Comparison of ENCODE assay signal across 8 cellular contexts in the genomic region with DNA sequence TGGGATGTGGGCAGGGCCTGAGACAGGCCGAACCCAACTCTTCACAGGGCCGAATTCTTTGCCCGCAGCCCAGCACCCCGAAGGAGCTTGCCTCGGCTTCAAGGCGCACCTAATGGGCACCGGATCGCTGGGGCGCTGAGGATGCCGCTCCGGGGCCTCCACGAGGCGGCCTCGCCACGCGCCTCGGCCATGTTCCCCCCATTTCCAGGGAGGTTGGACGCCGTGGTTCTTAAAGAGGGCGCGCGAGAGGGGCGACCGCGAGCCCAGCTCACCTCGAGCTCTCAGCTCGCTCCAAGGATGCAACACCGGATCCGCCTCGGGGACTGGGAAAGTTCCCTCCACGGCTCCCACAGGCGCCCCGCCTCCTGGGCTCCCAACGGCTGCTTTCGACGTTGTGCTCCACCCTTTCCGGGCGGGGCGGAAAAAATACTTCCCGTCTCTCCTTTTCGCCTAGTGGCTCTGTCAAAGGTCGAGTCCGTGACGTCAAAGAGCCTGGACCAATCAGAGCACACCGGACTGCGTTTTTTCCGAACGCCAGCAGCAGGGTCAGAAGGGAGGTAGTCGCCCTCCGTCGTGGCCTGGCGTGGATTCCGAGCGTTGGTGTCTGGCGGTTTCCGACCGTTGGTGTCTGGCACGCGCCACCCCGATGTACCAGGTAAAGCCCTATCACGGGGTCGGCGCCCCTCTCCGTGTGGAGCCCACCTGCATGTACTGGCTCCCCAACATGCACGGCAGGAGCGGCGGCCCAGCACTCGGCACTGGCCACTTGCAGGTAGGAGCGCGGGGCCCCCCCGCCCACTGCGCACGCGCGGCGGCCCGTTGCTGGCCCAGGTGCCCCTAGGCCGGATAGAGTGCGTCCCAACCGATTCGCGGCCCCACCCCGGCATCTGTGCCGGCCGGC. TPM values are rescaled to one million over a fixed set of nuclear protein-coding genes. Genes with fewer than 3 reads are reported as not detected.
A peak's percentile ranks its signal among the peaks of the same experiment; 100 is the strongest.
DNase-seq lines count a peak whose midpoint lies in the region; ATAC-seq, FAIRE-seq and TF ChIP-seq lines count a peak whose summit lies in the region.
"Not testable (repeated sequence)": the region's sequence is repeated elsewhere in the genome, so short reads cannot be mapped to it uniquely, and the experiment has no call there.

No MANE protein-coding gene starts in this region.

- not testable (repeated sequence) for H3K9me3 Mint-ChIP-seq in central memory CD8-positive, alpha-beta T cell

- not testable (repeated sequence) for H3K27me3 Mint-ChIP-seq in central memory CD8-positive, alpha-beta T cell

- H3K27ac Mint-ChIP-seq in central memory CD8-positive, alpha-beta T cell (ENCODE audit: low read depth), result peak overlapping the region; percentile 89

- H3K9me1 ChIP-seq in keratinocyte (ENCODE audit: control insufficient read depth, extremely low read depth, insufficient read depth, low read length), result not testable (repeated sequence)

- FAIRE-seq in keratinocyte (lab: Jason Lieb, UNC), result not testable (repeated sequence)

- not testable (repeated sequence) for H3K4me1 Mint-ChIP-seq in central memory CD8-positive, alpha-beta T cell

- H3K4me3 ChIP-seq in keratinocyte (ENCODE audit: control insufficient read depth in 2 of 3, extremely low read depth in 1 of 3, insufficient read depth in 2 of 3, low read depth in 1 of 3, low read length in 3 of 3), result peak overlapping the region; percentile 59 to 73 (median 62)

- H3K9ac ChIP-seq in keratinocyte (ENCODE audit: control insufficient read depth, extremely low read depth, insufficient read depth, low read length), result peak overlapping the region; percentile 81

- DNase-seq in AG09319 (ENCODE audit: extremely low read depth, low read depth), result peak; percentile 71
- peak; percentile 87 for DNase-seq in NCI-H345 treated with DMSO at 0.1 percent for 48 hours (lab: John Stamatoyannopoulos, UW; ENCODE audit: unreplicated experiment)
- peak; percentile 77 for DNase-seq in activated CD4-positive, CD25-positive, alpha-beta regulatory T cell treated with anti-CD3 and anti-CD28 coated beads, Interleukin-2, amount 50 U/mL, for 16 hours (ENCODE audit: low read depth, low spot score)
- peak; percentile 71 to 75 for DNase-seq in central memory CD8-positive, alpha-beta T cell (ENCODE audit: low spot score in 2 of 2)
- peak; percentile 81 for DNase-seq in keratinocyte (ENCODE audit: low read depth, low spot score)
- peak; percentile 69 to 83 (median 81) for DNase-seq in stimulated activated CD4-positive, alpha-beta T cell treated with anti-CD3 and anti-CD28 coated beads, Interleukin-12 subunit alpha, Interleukin-12 subunit beta, amount 100 ng/mL, for 48 hours (ENCODE audit: low read depth in 2 of 3, low spot score in 1 of 3)

- H3K4me3 Mint-ChIP-seq in central memory CD8-positive, alpha-beta T cell, result peak overlapping the region; percentile 85

- TF ChIP-seq CTCF in AG09319 (IDR thresholded peaks at IDR 0.05; ENCODE audit: low read depth, low read length); keratinocyte (optimal IDR thresholded peaks at IDR 0.05 in 1 of 3, IDR thresholded peaks at IDR 0.05 in 1 of 3, conservative IDR thresholded peaks at IDR 0.05 in 1 of 3; ENCODE audit: extremely low read depth in 1 of 3, insufficient read depth in 2 of 3, low read length in 3 of 3): not testable (repeated sequence)

- peak overlapping the region; percentile 88 for H2AFZ ChIP-seq in keratinocyte (ENCODE audit: control insufficient read depth, low read length)

- H3K4me2 ChIP-seq in keratinocyte (ENCODE audit: control insufficient read depth, extremely low read depth, insufficient read depth, low read depth, low read length), result peak overlapping the region; percentile 27

- H3K27ac ChIP-seq in keratinocyte (ENCODE audit: control insufficient read depth, insufficient read depth, low read length), result peak overlapping the region; percentile 76

- dilution Hi-C loops in keratinocyte (cut with MboI; ENCODE audit: extremely low pct_ligation_motif_present, low sequenced_read_pairs), result not testable (repeated sequence)

- H3K9me3 ChIP-seq in keratinocyte (ENCODE audit: control insufficient read depth, low read depth, low read length), result not testable (repeated sequence)

- ATAC-seq in GM19025 (IDR thresholded peaks at IDR 0.05; ENCODE audit: low read depth, unreplicated experiment), result peak; percentile 84
- peak; percentile 93 for ATAC-seq in HG03280 (IDR thresholded peaks at IDR 0.05; ENCODE audit: unreplicated experiment)
- peak; percentile 86 for ATAC-seq in central memory CD8-positive, alpha-beta T cell (replicated peaks; ENCODE audit: extremely low read depth, poor library complexity, severe bottlenecking)

- H3K36me3 ChIP-seq in keratinocyte (ENCODE audit: control insufficient read depth in 2 of 2, extremely low read depth in 1 of 2, insufficient read depth in 2 of 2, low read length in 2 of 2), result not testable (repeated sequence)

- peaks cover 13% of the 10 kb centered on the region for H3K79me2 ChIP-seq in keratinocyte (ENCODE audit: control insufficient read depth, insufficient read depth, low read length)

- not testable (repeated sequence) for H3K27me3 ChIP-seq in keratinocyte (ENCODE audit: control insufficient read depth, extremely low read depth, insufficient read depth, low read length)

- H3K4me1 ChIP-seq in keratinocyte (ENCODE audit: control insufficient read depth, extremely low read depth, insufficient read depth, low read length), result peaks cover 11% of the 10 kb centered on the region

- not testable (repeated sequence) for H4K20me1 ChIP-seq in keratinocyte (ENCODE audit: control insufficient read depth, extremely low read depth, insufficient read depth, low read length)

- peaks cover 40% of the 10 kb centered on the region for H3K36me3 Mint-ChIP-seq in central memory CD8-positive, alpha-beta T cell (ENCODE audit: insufficient read depth)

RNA-seq across cellular contexts. Expression of gene PILRB, which starts 22.1 kb away (rescaled TPM):
- polyA plus RNA-seq in keratinocyte, result 16.5 to 31.4 TPM (median 23.1 TPM) in 3 replicates
- polyA plus RNA-seq in keratinocyte (2011; ENCODE audit: low read depth), result 9.5 TPM
- 4.4 and 4.6 TPM in 2 replicates for polyA plus RNA-seq in keratinocyte (2011; cell fraction: cytosol; rRNA removed)
- 121 and 125 TPM in 2 replicates for polyA plus RNA-seq in keratinocyte (2011; cell fraction: nucleus; rRNA removed)
- 9.1 and 15.1 TPM in 2 replicates for polyA plus RNA-seq in keratinocyte (2012; ENCODE audit: low replicate concordance)
- 10.0 to 21.1 TPM (median 11.7 TPM) in 3 replicates for polyA minus RNA-seq in keratinocyte
- polyA minus RNA-seq in keratinocyte (2011; cell fraction: cytosol; rRNA and poly(A)+ RNA removed), result 4.2 TPM
- polyA minus RNA-seq in keratinocyte (2011; cell fraction: nucleus; rRNA and poly(A)+ RNA removed), result 24.4 and 26.1 TPM in 2 replicates

RNA-seq across cellular contexts. Expression of gene SPDYE3, which starts 28.3 kb away (rescaled TPM):
- not detected in 3 replicates for polyA plus RNA-seq in keratinocyte
- polyA plus RNA-seq in keratinocyte (2011; ENCODE audit: low read depth), result not detected
- polyA plus RNA-seq in keratinocyte (2011; cell fraction: cytosol; rRNA removed), result not detected in 2 replicates
- not detected in 2 replicates for polyA plus RNA-seq in keratinocyte (2011; cell fraction: nucleus; rRNA removed)
- 1.5 and 1.9 TPM in 2 replicates for polyA plus RNA-seq in keratinocyte (2012; ENCODE audit: low replicate concordance)
- not detected in 3 replicates for polyA minus RNA-seq in keratinocyte
- not detected for polyA minus RNA-seq in keratinocyte (2011; cell fraction: cytosol; rRNA and poly(A)+ RNA removed)
- not detected in 2 replicates for polyA minus RNA-seq in keratinocyte (2011; cell fraction: nucleus; rRNA and poly(A)+ RNA removed)

RNA-seq across cellular contexts. Expression of gene PILRA, which starts 37.5 kb away (rescaled TPM):
- polyA plus RNA-seq in keratinocyte, result 0.17 to 0.59 TPM (median 0.33 TPM) in 3 replicates
- polyA plus RNA-seq in keratinocyte (2011; ENCODE audit: low read depth), result not detected
- polyA plus RNA-seq in keratinocyte (2011; cell fraction: cytosol; rRNA removed), result 0.10 TPM in 1 of 2 replicates, not detected in the other
- 1.7 and 1.9 TPM in 2 replicates for polyA plus RNA-seq in keratinocyte (2011; cell fraction: nucleus; rRNA removed)
- 1.5 TPM in 1 of 2 replicates, not detected in the other for polyA plus RNA-seq in keratinocyte (2012; ENCODE audit: low replicate concordance)
- polyA minus RNA-seq in keratinocyte, result 0.32 to 0.56 TPM in 2 of 3 replicates, not detected in the other
- not detected for polyA minus RNA-seq in keratinocyte (2011; cell fraction: cytosol; rRNA and poly(A)+ RNA removed)
- polyA minus RNA-seq in keratinocyte (2011; cell fraction: nucleus; rRNA and poly(A)+ RNA removed), result 0.53 and 3.0 TPM in 2 replicates

Comparison
In these comparisons a context has a peak if more than half of its experiments do, and no peak if none do; other contexts are left out.
1. Peak in every context shown above with its lines: DNase-seq, ATAC-seq, H3K4me3 ChIP-seq and H3K27ac ChIP-seq.